Comparison of ENCODE assay signal across 13 cellular contexts in genomic region chr2:41741951-41742563, GRCh38.
DNase-seq lines count a peak whose midpoint lies in the region; ATAC-seq and TF ChIP-seq lines count a peak whose summit lies in the region.
"Had no signal": no experiment of that assay in that cellular context is flagged by ENCODE, and none has a peak within 500 bp of the region (broad histone marks: within the 10 kb centered on the region; RNA-seq: fewer than 3 reads in every experiment).

No MANE protein-coding gene starts in this region.

- H3K9me3 Mint-ChIP-seq in CD4-positive, alpha-beta T cell = no peaks in the 10 kb centered on the region

- no peak overlapping the region for H3K4me3 Mint-ChIP-seq in CD4-positive, alpha-beta T cell

- DNase-seq in kidney tubule cell (ENCODE audit: low spot score) (peak; percentile 20), GM10266 (ENCODE audit: extremely low spot score) (no peak)
- no peak for DNase-seq in activated CD4-positive, CD25-positive, alpha-beta regulatory T cell (lab: John Stamatoyannopoulos, UW)
- no peak for DNase-seq in CD4-positive, alpha-beta T cell
- DNase-seq: activated effector memory CD4-positive, alpha-beta T cell treated with anti-CD3 and anti-CD28 coated beads, Interleukin-2, amount 50 U/mL, for 16 hours; foreskin fibroblast; pancreas; upper lobe of left lung had no signal

- no peak for TF ChIP-seq CTCF in GM10266 (IDR thresholded peaks at IDR 0.05; ENCODE audit: control insufficient read depth, insufficient read depth, low read depth, missing control alignments)
- TF ChIP-seq CTCF in CD4-positive, alpha-beta T cell (IDR thresholded peaks at IDR 0.05) = no peak

- no peaks in the 10 kb centered on the region for H3K9me3 ChIP-seq in CD4-positive, alpha-beta T cell (ENCODE audit: control insufficient read depth, low read length)
- H3K9me3 ChIP-seq: pancreas, upper lobe of left lung had no signal

- no peak overlapping the region for H3K27ac ChIP-seq in CD4-positive, alpha-beta T cell (ENCODE audit: low read depth, low read length)
- H3K27ac ChIP-seq: KMS-11, pancreas, upper lobe of left lung had no signal

- intact Hi-C loops in CD4-positive, alpha-beta T cell (cut with DNase I, micrococcal nuclease) = no loop called here

- POLR2A ChIA-PET in CD4-positive, alpha-beta T cell (lab: Charles Lee) = no interaction called here

- no peaks in the 10 kb centered on the region for H3K36me3 Mint-ChIP-seq in CD4-positive, alpha-beta T cell (ENCODE audit: low read depth)

- no peak overlapping the region for H3K27ac Mint-ChIP-seq in CD4-positive, alpha-beta T cell

- peaks cover 22% of the 10 kb centered on the region for H3K27me3 Mint-ChIP-seq in CD4-positive, alpha-beta T cell

- no peaks in the 10 kb centered on the region for H3K4me1 Mint-ChIP-seq in CD4-positive, alpha-beta T cell (ENCODE audit: low read depth)

- CTCF ChIA-PET in CD4-positive, alpha-beta T cell (lab: Charles Lee) = no interaction called here

- ATAC-seq in GM18868 (IDR thresholded peaks at IDR 0.05; ENCODE audit: unreplicated experiment) (peak; percentile 100), GM21528 (IDR thresholded peaks at IDR 0.05; ENCODE audit: low FRiP score, unreplicated experiment) (peak; percentile 99), HG03135 (IDR thresholded peaks at IDR 0.05; ENCODE audit: unreplicated experiment) (peak; percentile 97), HG03045 (IDR thresholded peaks at IDR 0.05; ENCODE audit: unreplicated experiment) (no peak)
- ATAC-seq in CD4-positive, alpha-beta T cell (ENCODE audit: poor library complexity) = no peak

- no peaks in the 10 kb centered on the region for H3K27me3 ChIP-seq in CD4-positive, alpha-beta T cell (ENCODE audit: control insufficient read depth, insufficient read depth, low read length)
- H3K27me3 ChIP-seq: pancreas, upper lobe of left lung had no signal

Comparison
In these comparisons a context has a peak if more than half of its experiments do, and no peak if none do; other contexts are left out.
1. ATAC-seq: peak in GM18868 (single experiment), GM21528 (single experiment) and HG03135 (single experiment); none in HG03045 (single experiment) and CD4-positive, alpha-beta T cell (single experiment).